ENCODE assay signal across 8 cellular contexts in genomic region chr1:39671433-39671792, GRCh38. TPM values are rescaled to one million over a fixed set of nuclear protein-coding genes. Genes with fewer than 3 reads are reported as not detected.
A peak's percentile ranks its signal among the peaks of the same experiment; 100 is the strongest.
DNase-seq lines count a peak whose midpoint lies in the region; ATAC-seq and TF ChIP-seq lines count a peak whose summit lies in the region.

No MANE protein-coding gene starts in this region.

- H3K36me3 Mint-ChIP-seq in GM23338 (ENCODE audit: low read depth) = no peaks in the 10 kb centered on the region
- no peaks in the 10 kb centered on the region for H3K36me3 Mint-ChIP-seq in activated T-helper 1 cell treated with anti-CD3 and anti-CD28 coated beads, Interleukin-12 subunit alpha, Interleukin-12 subunit beta, Interleukin-2, Interleukin-4 antibody, amounts not matched to agents 30 ng/mL and 10 ng/mL and 1 ng/mL, durations not matched to agents 14 hours and 24 hours and 36 hours (ENCODE audit: low read depth)

- peaks cover 95% of the 10 kb centered on the region for H3K27me3 Mint-ChIP-seq in GM23338 (ENCODE audit: insufficient read depth, low read depth, poor library complexity)
- H3K27me3 Mint-ChIP-seq in activated T-helper 1 cell treated with anti-CD3 and anti-CD28 coated beads, Interleukin-12 subunit alpha, Interleukin-12 subunit beta, Interleukin-2, Interleukin-4 antibody, amounts not matched to agents 30 ng/mL and 10 ng/mL and 1 ng/mL, durations not matched to agents 14 hours and 24 hours and 36 hours (ENCODE audit: insufficient read depth) = peaks cover 14% of the 10 kb centered on the region

- H3K9me2 ChIP-seq in GM23338 (ENCODE audit: insufficient read depth) = no peaks in the 10 kb centered on the region

- peaks cover 98% of the 10 kb centered on the region for H3K27me3 ChIP-seq in GM23338 (ENCODE audit: insufficient read depth)
- H3K27me3 ChIP-seq in right atrium auricular region = no peaks in the 10 kb centered on the region

- H3K27ac Mint-ChIP-seq in GM23338 = no peak overlapping the region
- no peak overlapping the region for H3K27ac Mint-ChIP-seq in activated T-helper 1 cell treated with anti-CD3 and anti-CD28 coated beads, Interleukin-12 subunit alpha, Interleukin-12 subunit beta, Interleukin-2, Interleukin-4 antibody, amounts not matched to agents 30 ng/mL and 10 ng/mL and 1 ng/mL, durations not matched to agents 14 hours and 24 hours and 36 hours

- intact Hi-C loops in activated T-helper 1 cell treated with anti-CD3 and anti-CD28 coated beads, Interleukin-12 subunit alpha, Interleukin-12 subunit beta, Interleukin-2, Interleukin-4 antibody, amounts not matched to agents 30 ng/mL and 10 ng/mL and 1 ng/mL, durations not matched to agents 14 hours and 24 hours and 36 hours (cut with micrococcal nuclease) = no loop called here

- H3F3A ChIP-seq in GM23338 (replicated peaks; ENCODE audit: low read depth) = no peaks in the 10 kb centered on the region

- H3K9me3 ChIP-seq in right atrium auricular region = no peaks in the 10 kb centered on the region

- no peaks in the 10 kb centered on the region for H3K9me3 Mint-ChIP-seq in GM23338
- no peaks in the 10 kb centered on the region for H3K9me3 Mint-ChIP-seq in activated T-helper 1 cell treated with anti-CD3 and anti-CD28 coated beads, Interleukin-12 subunit alpha, Interleukin-12 subunit beta, Interleukin-2, Interleukin-4 antibody, amounts not matched to agents 30 ng/mL and 10 ng/mL and 1 ng/mL, durations not matched to agents 14 hours and 24 hours and 36 hours

- peaks cover 9% of the 10 kb centered on the region for H3K4me1 Mint-ChIP-seq in GM23338
- H3K4me1 Mint-ChIP-seq in activated T-helper 1 cell treated with anti-CD3 and anti-CD28 coated beads, Interleukin-12 subunit alpha, Interleukin-12 subunit beta, Interleukin-2, Interleukin-4 antibody, amounts not matched to agents 30 ng/mL and 10 ng/mL and 1 ng/mL, durations not matched to agents 14 hours and 24 hours and 36 hours (ENCODE audit: low read depth) = peaks cover 32% of the 10 kb centered on the region

- H3K36me3 ChIP-seq in GM23338 (ENCODE audit: insufficient read depth) = no peaks in the 10 kb centered on the region
- no peaks in the 10 kb centered on the region for H3K36me3 ChIP-seq in right atrium auricular region

- ATAC-seq in GM23338 = peak; percentile 56
- no peak for ATAC-seq in GM21367 (IDR thresholded peaks at IDR 0.05; ENCODE audit: unreplicated experiment)
- no peak for ATAC-seq in GM21390 (IDR thresholded peaks at IDR 0.05; ENCODE audit: unreplicated experiment)
- ATAC-seq in GM18858 (IDR thresholded peaks at IDR 0.05; ENCODE audit: unreplicated experiment) = no peak

- H3K4me2 ChIP-seq in GM23338 = peak overlapping the region; percentile 97

- no peaks in the 10 kb centered on the region for H3K79me2 ChIP-seq in GM23338 (replicated peaks; ENCODE audit: insufficient read depth)

- TF ChIP-seq CTCF in GM23338 (conservative IDR thresholded peaks at IDR 0.05; ENCODE audit: low read depth in 2 of 2) = no peak
- no peak for TF ChIP-seq CTCF in right atrium auricular region (IDR thresholded peaks at IDR 0.05)

- peak overlapping the region; percentile 89 for H2AFZ ChIP-seq in GM23338

- H3K4me3 Mint-ChIP-seq in GM23338 = peak overlapping the region; percentile 71
- H3K4me3 Mint-ChIP-seq in activated T-helper 1 cell treated with anti-CD3 and anti-CD28 coated beads, Interleukin-12 subunit alpha, Interleukin-12 subunit beta, Interleukin-2, Interleukin-4 antibody, amounts not matched to agents 30 ng/mL and 10 ng/mL and 1 ng/mL, durations not matched to agents 14 hours and 24 hours and 36 hours = peak overlapping the region; percentile 19

- H3K4me1 ChIP-seq in GM23338 (ENCODE audit: insufficient read depth) = peaks cover 5% of the 10 kb centered on the region; the same call in 1 of the 2 replicates
- peaks cover 0 to 46% of the 10 kb centered on the region in 2 donors for H3K4me1 ChIP-seq in right atrium auricular region

- peaks cover 13% of the 10 kb centered on the region; the same call in 1 of the 2 replicates for H4K20me1 ChIP-seq in GM23338 (replicated peaks; ENCODE audit: insufficient read depth)

- H3K4me3 ChIP-seq in GM23338 = peak overlapping the region; percentile 67
- peak overlapping the region; percentile 56 to 64 for H3K4me3 ChIP-seq in right atrium auricular region
- peak overlapping the region; percentile 44 for H3K4me3 ChIP-seq in skeletal muscle cell (ENCODE audit: low read depth, low read length)

- DNase-seq in GM23338 (ENCODE audit: low spot score) (peak; percentile 63), right atrium auricular region (ENCODE audit: low spot score) (no peak), skeletal muscle cell (ENCODE audit: low read depth) (no peak), NCI-H774 (lab: John Stamatoyannopoulos, UW) (no peak)
- no peak for DNase-seq in activated T-helper 1 cell treated with anti-CD3 and anti-CD28 coated beads, Interleukin-12 subunit alpha, Interleukin-12 subunit beta, Interleukin-2, Interleukin-4 antibody, amounts not matched to agents 30 ng/mL and 10 ng/mL and 1 ng/mL, durations not matched to agents 14 hours and 24 hours and 36 hours (ENCODE audit: low spot score)

- H3K27ac ChIP-seq in GM23338 (ENCODE audit: low read depth) (no peak overlapping the region), right atrium auricular region (peak overlapping the region; percentile 69 to 85)

TF ChIP-seq in GM23338, 12 proteins besides CTCF, POLR2A, EP300 and RAD21 (continues in another document):
- TF ChIP-seq ZNF114 (CRISPR knock-in tag; IDR thresholded peaks at IDR 0.05) (no peak), ZNF331 (CRISPR knock-in tag; IDR thresholded peaks at IDR 0.05; ENCODE audit: low read depth) (no peak), STAT1 (IDR thresholded peaks at IDR 0.05; ENCODE audit: unreplicated experiment) (no peak), EZH2 (IDR thresholded peaks at IDR 0.05; ENCODE audit: low read depth, unreplicated experiment) (no peak), NANOG (IDR thresholded peaks at IDR 0.05; ENCODE audit: borderline replicate concordance) (no peak), POLR2AphosphoS5 (IDR thresholded peaks at IDR 0.05; ENCODE audit: low read depth) (no peak), JUNB (IDR thresholded peaks at IDR 0.05; ENCODE audit: unreplicated experiment) (no peak), ETS1 (IDR thresholded peaks at IDR 0.05) (no peak)

RNA-seq across cellular contexts. Expression of gene NT5C1A, which starts 0.5 kb away (rescaled TPM):
- total RNA-seq in GM23338 (2014; rRNA removed; shearing (Covaris generic)) = not detected in 2 replicates
- polyA plus RNA-seq in GM23338 (2016; fragmentation: Nextera tagmentation; extraction: Ambion mirVana) = not detected in 2 replicates
- total RNA-seq in activated T-helper 1 cell treated with anti-CD3 and anti-CD28 coated beads, Interleukin-12 subunit alpha, Interleukin-12 subunit beta, Interleukin-2, Interleukin-4 antibody, amounts not matched to agents 30 ng/mL and 10 ng/mL and 1 ng/mL, durations not matched to agents 14 hours and 24 hours and 36 hours = 2.8 TPM in 2 replicates
- total RNA-seq in right atrium auricular region = 10 to 100 TPM in 1 of 2 donors, 1 to 10 TPM in 1; 4.6 to 24.6 TPM

RNA-seq across cellular contexts. Expression of gene HPCAL4, which starts 19.8 kb away (rescaled TPM):
- total RNA-seq in GM23338 (2014; rRNA removed; shearing (Covaris generic)) = 1.1 and 1.2 TPM in 2 replicates
- 0.08 and 0.12 TPM in 2 replicates for polyA plus RNA-seq in GM23338 (2016; fragmentation: Nextera tagmentation; extraction: Ambion mirVana)
- 0.69 and 0.75 TPM in 2 replicates for total RNA-seq in activated T-helper 1 cell treated with anti-CD3 and anti-CD28 coated beads, Interleukin-12 subunit alpha, Interleukin-12 subunit beta, Interleukin-2, Interleukin-4 antibody, amounts not matched to agents 30 ng/mL and 10 ng/mL and 1 ng/mL, durations not matched to agents 14 hours and 24 hours and 36 hours
- total RNA-seq in right atrium auricular region = 1 to 10 TPM; 1.3 to 2.8 TPM

RNA-seq across cellular contexts. Expression of gene HEYL, which starts 32.0 kb away (rescaled TPM):
- total RNA-seq in GM23338 (2014; rRNA removed; shearing (Covaris generic)) = 4.1 and 4.5 TPM in 2 replicates
- 1.6 and 1.8 TPM in 2 replicates for polyA plus RNA-seq in GM23338 (2016; fragmentation: Nextera tagmentation; extraction: Ambion mirVana)
- 0.10 TPM in 2 replicates for total RNA-seq in activated T-helper 1 cell treated with anti-CD3 and anti-CD28 coated beads, Interleukin-12 subunit alpha, Interleukin-12 subunit beta, Interleukin-2, Interleukin-4 antibody, amounts not matched to agents 30 ng/mL and 10 ng/mL and 1 ng/mL, durations not matched to agents 14 hours and 24 hours and 36 hours
- total RNA-seq in right atrium auricular region = 10 to 100 TPM; 28.1 to 35.4 TPM
